ENCODE assay signal across 8 cellular contexts in the genomic region with DNA sequence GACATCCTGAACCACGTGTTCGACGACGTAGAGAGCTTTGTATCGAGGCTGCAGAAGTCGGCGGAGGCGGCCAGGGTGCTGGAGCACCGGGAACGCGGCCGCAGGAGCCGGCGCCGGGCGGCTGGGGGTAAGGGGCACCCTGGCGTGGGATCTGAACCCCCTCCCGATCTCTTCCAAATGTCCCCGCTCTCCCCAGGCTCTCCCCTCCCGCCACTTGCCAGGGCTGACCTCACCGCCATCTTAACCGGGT. TPM values are rescaled to one million over a fixed set of nuclear protein-coding genes. Genes with fewer than 3 reads are reported as not detected.
DNase-seq lines count a peak whose midpoint lies in the region; ATAC-seq and TF ChIP-seq lines count a peak whose summit lies in the region.

No MANE protein-coding gene starts in this region.

- no peaks in the 10 kb centered on the region for H3K9me2 ChIP-seq in neural cell (ENCODE audit: insufficient read depth, low read length)

- no peak for TF ChIP-seq EP300 in neural cell (conservative IDR thresholded peaks at IDR 0.05; ENCODE audit: poor library complexity, severe bottlenecking)

- H3K27ac Mint-ChIP-seq in CD4-positive, CD25-positive, alpha-beta regulatory T cell: no peak overlapping the region

- no peak for TF ChIP-seq RAD21 in neural cell (conservative IDR thresholded peaks at IDR 0.05)

- H3K9me3 Mint-ChIP-seq in CD4-positive, CD25-positive, alpha-beta regulatory T cell: peaks cover 0 to 8% (median 0%) of the 10 kb centered on the region in 7 donors

- peak overlapping the region; percentile 85 to 95 (median 91) for H3K4me3 Mint-ChIP-seq in CD4-positive, CD25-positive, alpha-beta regulatory T cell

- H3K4me3 ChIP-seq in CD4-positive, CD25-positive, alpha-beta regulatory T cell (ENCODE audit: low read depth, low read length): no peak overlapping the region
- H3K4me3 ChIP-seq in HUES6 (ENCODE audit: low read depth, low read length): peak overlapping the region; percentile 74
- H3K4me3 ChIP-seq in effector memory CD4-positive, alpha-beta T cell (ENCODE audit: insufficient read depth, low read depth, low read length, poor library complexity, severe bottlenecking): peak overlapping the region; percentile 58
- H3K4me3 ChIP-seq in neural cell (ENCODE audit: low read length): peak overlapping the region; percentile 59

- no peaks in the 10 kb centered on the region for H3F3A ChIP-seq in neural cell (ENCODE audit: insufficient read depth, low read length, poor library complexity, severe bottlenecking)

- peaks cover 3% of the 10 kb centered on the region for H3K79me2 ChIP-seq in neural cell (replicated peaks; ENCODE audit: insufficient read depth, low read length)

- no peak for TF ChIP-seq POLR2A in GM18505 (IDR thresholded peaks at IDR 0.05; ENCODE audit: borderline replicate concordance, extremely low read depth, insufficient read depth, insufficient read length)

- peaks cover 68% of the 10 kb centered on the region for H3K27me3 Mint-ChIP-seq in CD4-positive, CD25-positive, alpha-beta regulatory T cell

- H3K4me1 Mint-ChIP-seq in CD4-positive, CD25-positive, alpha-beta regulatory T cell: peaks cover 0 to 39% (median 15%) of the 10 kb centered on the region in 4 donors

- no peak overlapping the region for H3K4me2 ChIP-seq in neural cell (ENCODE audit: low read length)

- H3K36me3 ChIP-seq in CD4-positive, CD25-positive, alpha-beta regulatory T cell (ENCODE audit: control insufficient read depth, insufficient read depth, low read length): no peaks in the 10 kb centered on the region
- no peaks in the 10 kb centered on the region for H3K36me3 ChIP-seq in HUES6 (ENCODE audit: control insufficient read depth, insufficient read depth, low read length)
- no peaks in the 10 kb centered on the region for H3K36me3 ChIP-seq in effector memory CD4-positive, alpha-beta T cell (ENCODE audit: control insufficient read depth, insufficient read depth, low read length)
- no peaks in the 10 kb centered on the region for H3K36me3 ChIP-seq in neural cell (ENCODE audit: insufficient read depth, low read length)

- TF ChIP-seq CTCF in neural cell (IDR thresholded peaks at IDR 0.05; ENCODE audit: poor library complexity, severe bottlenecking): no peak
- no peak for TF ChIP-seq CTCF in GM13976 (IDR thresholded peaks at IDR 0.05; ENCODE audit: borderline replicate concordance, control extremely low read depth, extremely low read depth, insufficient read depth, missing control alignments)

- no peaks in the 10 kb centered on the region for H3K9me3 ChIP-seq in CD4-positive, CD25-positive, alpha-beta regulatory T cell (ENCODE audit: control insufficient read depth in 2 of 2, low read length in 2 of 2)
- H3K9me3 ChIP-seq in HUES6 (ENCODE audit: control insufficient read depth, insufficient read depth, low read depth, low read length) (no peaks in the 10 kb centered on the region), neural cell (ENCODE audit: low read length) (no peaks in the 10 kb centered on the region)
- H3K9me3 ChIP-seq in effector memory CD4-positive, alpha-beta T cell (ENCODE audit: control insufficient read depth, low read length): no peaks in the 10 kb centered on the region

- peaks cover 2% of the 10 kb centered on the region for H3K27me3 ChIP-seq in CD4-positive, CD25-positive, alpha-beta regulatory T cell (ENCODE audit: control insufficient read depth, insufficient read depth, low read length)
- H3K27me3 ChIP-seq in HUES6 (ENCODE audit: control insufficient read depth, insufficient read depth, low read length): peaks cover 64% of the 10 kb centered on the region
- H3K27me3 ChIP-seq in effector memory CD4-positive, alpha-beta T cell (replicated peaks; ENCODE audit: control insufficient read depth, insufficient read depth, low read length, poor library complexity, severe bottlenecking): peaks cover 32% of the 10 kb centered on the region
- peaks cover 41% of the 10 kb centered on the region for H3K27me3 ChIP-seq in neural cell (ENCODE audit: insufficient read depth, low read depth, low read length)

- no peak for DNase-seq in CD4-positive, CD25-positive, alpha-beta regulatory T cell
- DNase-seq in effector memory CD4-positive, alpha-beta T cell: no peak
- DNase-seq in UCSD-AML1 (lab: John Stamatoyannopoulos, UW; ENCODE audit: unreplicated experiment) (no peak), GM13976 (ENCODE audit: low spot score) (no peak), amniotic stem cell (lab: John Stamatoyannopoulos, UW) (no peak)

- no peak overlapping the region for H3K27ac ChIP-seq in CD4-positive, CD25-positive, alpha-beta regulatory T cell (ENCODE audit: insufficient read depth, low read length, poor library complexity, severe bottlenecking)
- H3K27ac ChIP-seq in HUES6 (ENCODE audit: low read depth, low read length) (no peak overlapping the region), neural cell (ENCODE audit: low read length) (no peak overlapping the region)
- H3K27ac ChIP-seq in effector memory CD4-positive, alpha-beta T cell (ENCODE audit: insufficient read depth, low read length, poor library complexity, severe bottlenecking): no peak overlapping the region

- in situ Hi-C loops in GM13976 (cut with MboI; ENCODE audit: low sequenced_read_pairs, unreplicated experiment): no loop called here

- no peaks in the 10 kb centered on the region for H4K20me1 ChIP-seq in neural cell (ENCODE audit: insufficient read depth)

- ATAC-seq in CD4-positive, CD25-positive, alpha-beta regulatory T cell (ENCODE audit: low read depth in 2 of 2): no peak
- no peak for ATAC-seq in GM18505 (IDR thresholded peaks at IDR 0.05; ENCODE audit: unreplicated experiment)

- H3K4me1 ChIP-seq in CD4-positive, CD25-positive, alpha-beta regulatory T cell (ENCODE audit: control insufficient read depth, insufficient read depth, low read length, poor library complexity, severe bottlenecking): peaks cover 34% of the 10 kb centered on the region
- peaks cover 17% of the 10 kb centered on the region; the same call in 1 of the 2 replicates for H3K4me1 ChIP-seq in HUES6 (ENCODE audit: control insufficient read depth, insufficient read depth, low read length)
- peaks cover 28% of the 10 kb centered on the region for H3K4me1 ChIP-seq in effector memory CD4-positive, alpha-beta T cell (ENCODE audit: control insufficient read depth, insufficient read depth, low read length, poor library complexity, severe bottlenecking)

- no peaks in the 10 kb centered on the region for H3K36me3 Mint-ChIP-seq in CD4-positive, CD25-positive, alpha-beta regulatory T cell

- peak overlapping the region; percentile 38 for H3K9ac ChIP-seq in HUES6 (ENCODE audit: low read length)
- H3K9ac ChIP-seq in neural cell (ENCODE audit: low read length): no peak overlapping the region

- no peak overlapping the region for H2AFZ ChIP-seq in neural cell (ENCODE audit: low read depth, low read length)

TF ChIP-seq in neural cell, 6 proteins besides CTCF, POLR2A, EP300 and RAD21:
- TF ChIP-seq TAF1 (IDR thresholded peaks at IDR 0.05; ENCODE audit: low read depth): no peak
- TF ChIP-seq SMC3 (conservative IDR thresholded peaks at IDR 0.05; ENCODE audit: poor library complexity): no peak
- TF ChIP-seq, protein P1, sequence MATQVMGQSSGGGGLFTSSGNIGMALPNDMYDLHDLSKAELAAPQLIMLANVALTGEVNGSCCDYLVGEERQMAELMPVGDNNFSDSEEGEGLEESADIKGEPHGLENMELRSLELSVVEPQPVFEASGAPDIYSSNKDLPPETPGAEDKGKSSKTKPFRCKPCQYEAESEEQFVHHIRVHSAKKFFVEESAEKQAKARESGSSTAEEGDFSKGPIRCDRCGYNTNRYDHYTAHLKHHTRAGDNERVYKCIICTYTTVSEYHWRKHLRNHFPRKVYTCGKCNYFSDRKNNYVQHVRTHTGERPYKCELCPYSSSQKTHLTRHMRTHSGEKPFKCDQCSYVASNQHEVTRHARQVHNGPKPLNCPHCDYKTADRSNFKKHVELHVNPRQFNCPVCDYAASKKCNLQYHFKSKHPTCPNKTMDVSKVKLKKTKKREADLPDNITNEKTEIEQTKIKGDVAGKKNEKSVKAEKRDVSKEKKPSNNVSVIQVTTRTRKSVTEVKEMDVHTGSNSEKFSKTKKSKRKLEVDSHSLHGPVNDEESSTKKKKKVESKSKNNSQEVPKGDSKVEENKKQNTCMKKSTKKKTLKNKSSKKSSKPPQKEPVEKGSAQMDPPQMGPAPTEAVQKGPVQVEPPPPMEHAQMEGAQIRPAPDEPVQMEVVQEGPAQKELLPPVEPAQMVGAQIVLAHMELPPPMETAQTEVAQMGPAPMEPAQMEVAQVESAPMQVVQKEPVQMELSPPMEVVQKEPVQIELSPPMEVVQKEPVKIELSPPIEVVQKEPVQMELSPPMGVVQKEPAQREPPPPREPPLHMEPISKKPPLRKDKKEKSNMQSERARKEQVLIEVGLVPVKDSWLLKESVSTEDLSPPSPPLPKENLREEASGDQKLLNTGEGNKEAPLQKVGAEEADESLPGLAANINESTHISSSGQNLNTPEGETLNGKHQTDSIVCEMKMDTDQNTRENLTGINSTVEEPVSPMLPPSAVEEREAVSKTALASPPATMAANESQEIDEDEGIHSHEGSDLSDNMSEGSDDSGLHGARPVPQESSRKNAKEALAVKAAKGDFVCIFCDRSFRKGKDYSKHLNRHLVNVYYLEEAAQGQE (IDR thresholded peaks at IDR 0.05; ENCODE audit: borderline replicate concordance): no peak
- no peak for TF ChIP-seq POLR2AphosphoS5 (IDR thresholded peaks at IDR 0.05)
- TF ChIP-seq EZH2 (IDR thresholded peaks at IDR 0.05; ENCODE audit: borderline replicate concordance, insufficient read depth, low read length, poor library complexity, severe bottlenecking): no peak
- TF ChIP-seq MXI1 (conservative IDR thresholded peaks at IDR 0.05; ENCODE audit: poor library complexity, severe bottlenecking): no peak

RNA-seq across cellular contexts. Expression of a gene that starts 6.0 kb away (rescaled TPM):
- total RNA-seq in CD4-positive, CD25-positive, alpha-beta regulatory T cell: 4.4 TPM
- polyA plus RNA-seq in CD4-positive, CD25-positive, alpha-beta regulatory T cell: 1 to 10 TPM in 3 of 4 donors, under 1 TPM in 1; 0.41 to 4.0 (median 1.3) TPM
- polyA plus RNA-seq in neural cell: 25.5 and 28.0 TPM in 2 replicates
- polyA minus RNA-seq in neural cell: 3.2 and 7.8 TPM in 2 replicates

RNA-seq across cellular contexts. Expression of a gene that starts 18.8 kb away (rescaled TPM):
- 14.1 TPM for total RNA-seq in CD4-positive, CD25-positive, alpha-beta regulatory T cell
- 10 to 100 TPM in 3 of 4 donors, 1 to 10 TPM in 1; 9.1 to 16.1 (median 14.7) TPM for polyA plus RNA-seq in CD4-positive, CD25-positive, alpha-beta regulatory T cell
- polyA plus RNA-seq in neural cell: 9.8 and 14.2 TPM in 2 replicates
- 20.0 and 21.1 TPM in 2 replicates for polyA minus RNA-seq in neural cell

RNA-seq across cellular contexts. Expression of a gene that starts 35.7 kb away (rescaled TPM):
- 191 TPM for total RNA-seq in CD4-positive, CD25-positive, alpha-beta regulatory T cell
- 1 to 10 TPM; 2.2 to 5.9 (median 3.8) TPM for polyA plus RNA-seq in CD4-positive, CD25-positive, alpha-beta regulatory T cell
- 109 and 137 TPM in 2 replicates for polyA plus RNA-seq in neural cell
- polyA minus RNA-seq in neural cell: 35.5 and 35.8 TPM in 2 replicates

RNA-seq across cellular contexts. Expression of a gene that starts 43.6 kb away (rescaled TPM):
- total RNA-seq in CD4-positive, CD25-positive, alpha-beta regulatory T cell: 2.0 TPM
- polyA plus RNA-seq in CD4-positive, CD25-positive, alpha-beta regulatory T cell: not detected
- polyA plus RNA-seq in neural cell: 0.31 TPM in 1 of 2 replicates, not detected in the other
- not detected in 2 replicates for polyA minus RNA-seq in neural cell

Comparison
In these comparisons a context has a peak if more than half of its experiments do, and no peak if none do; other contexts are left out.
1. RNA of a gene that starts 35.7 kb away (polyA plus RNA-seq): 109 to 137 TPM in neural cell; 2.2 to 5.9 TPM in CD4-positive, CD25-positive, alpha-beta regulatory T cell; every median in the first group is over 10 times any median in the second.